1 cellular context compared by ENCODE assay signal in the genomic region with DNA sequence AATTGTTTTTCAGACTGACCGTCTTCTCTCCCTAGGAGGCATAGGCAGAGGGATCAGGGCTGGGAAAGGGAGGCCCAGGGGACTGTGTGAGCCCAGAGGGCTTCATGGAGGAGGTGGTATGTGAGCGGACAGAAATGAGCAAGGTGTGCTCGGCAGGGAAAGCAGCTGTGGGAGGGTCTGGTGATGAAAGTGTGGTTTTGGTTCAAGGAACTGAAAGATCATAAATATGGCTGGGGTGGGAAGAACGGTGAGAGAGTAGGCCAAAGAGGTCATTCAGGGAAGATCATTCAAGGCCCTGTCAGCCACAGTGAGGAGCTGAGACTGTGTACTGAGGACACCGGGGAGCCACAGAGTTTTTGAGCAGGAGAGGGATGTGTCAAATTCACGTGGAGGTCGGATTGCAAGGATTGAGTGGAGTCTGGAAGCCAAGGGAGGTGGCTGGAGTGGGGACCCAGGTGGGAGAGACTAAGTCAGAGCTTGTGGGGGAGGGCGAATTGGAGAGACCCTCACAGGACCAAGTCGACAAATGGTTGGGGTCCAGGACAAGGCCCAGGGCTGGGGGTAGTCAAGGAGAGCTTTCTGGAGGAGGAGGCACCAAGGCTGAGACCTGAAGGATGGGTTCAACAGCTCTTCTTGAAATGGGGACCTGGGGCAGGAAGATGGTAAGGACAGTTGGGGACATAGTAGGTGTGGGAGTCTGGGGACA.
A peak's percentile ranks its signal among the peaks of the same experiment; 100 is the strongest.
TF ChIP-seq lines count a peak whose summit lies in the region.

No MANE protein-coding gene starts in this region.

TF ChIP-seq in K562, 482 proteins besides CTCF, POLR2A, EP300 and RAD21:
- TF ChIP-seq ZFP36 (IDR thresholded peaks at IDR 0.05; ENCODE audit: low read depth, low read length, partially characterized antibody), result peak; percentile 89
- no peak for TF ChIP-seq TEAD1 (CRISPR knock-in tag; IDR thresholded peaks at IDR 0.05)
- TF ChIP-seq, protein P1, sequence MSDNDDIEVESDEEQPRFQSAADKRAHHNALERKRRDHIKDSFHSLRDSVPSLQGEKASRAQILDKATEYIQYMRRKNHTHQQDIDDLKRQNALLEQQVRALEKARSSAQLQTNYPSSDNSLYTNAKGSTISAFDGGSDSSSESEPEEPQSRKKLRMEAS (CRISPR knock-in tag; IDR thresholded peaks at IDR 0.05), result 0 out of 2 replicates have a peak, but pooled peaks have one; percentile 19
- TF ChIP-seq, protein P2, sequence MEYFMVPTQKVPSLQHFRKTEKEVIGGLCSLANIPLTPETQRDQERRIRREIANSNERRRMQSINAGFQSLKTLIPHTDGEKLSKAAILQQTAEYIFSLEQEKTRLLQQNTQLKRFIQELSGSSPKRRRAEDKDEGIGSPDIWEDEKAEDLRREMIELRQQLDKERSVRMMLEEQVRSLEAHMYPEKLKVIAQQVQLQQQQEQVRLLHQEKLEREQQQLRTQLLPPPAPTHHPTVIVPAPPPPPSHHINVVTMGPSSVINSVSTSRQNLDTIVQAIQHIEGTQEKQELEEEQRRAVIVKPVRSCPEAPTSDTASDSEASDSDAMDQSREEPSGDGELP (CRISPR knock-in tag; IDR thresholded peaks at IDR 0.05; ENCODE audit: borderline replicate concordance), result no peak
- no peak for TF ChIP-seq ZNF12 (CRISPR knock-in tag; IDR thresholded peaks at IDR 0.05)
- TF ChIP-seq ILF3 (IDR thresholded peaks at IDR 0.05; ENCODE audit: borderline replicate concordance), result no peak
- peak in 1 of 2 experiments; percentile 80; a peak in 2 of 4 replicates for TF ChIP-seq KDM1A (IDR thresholded peaks at IDR 0.05)
